ENCODE assay signal across 8 cellular contexts in the genomic region with DNA sequence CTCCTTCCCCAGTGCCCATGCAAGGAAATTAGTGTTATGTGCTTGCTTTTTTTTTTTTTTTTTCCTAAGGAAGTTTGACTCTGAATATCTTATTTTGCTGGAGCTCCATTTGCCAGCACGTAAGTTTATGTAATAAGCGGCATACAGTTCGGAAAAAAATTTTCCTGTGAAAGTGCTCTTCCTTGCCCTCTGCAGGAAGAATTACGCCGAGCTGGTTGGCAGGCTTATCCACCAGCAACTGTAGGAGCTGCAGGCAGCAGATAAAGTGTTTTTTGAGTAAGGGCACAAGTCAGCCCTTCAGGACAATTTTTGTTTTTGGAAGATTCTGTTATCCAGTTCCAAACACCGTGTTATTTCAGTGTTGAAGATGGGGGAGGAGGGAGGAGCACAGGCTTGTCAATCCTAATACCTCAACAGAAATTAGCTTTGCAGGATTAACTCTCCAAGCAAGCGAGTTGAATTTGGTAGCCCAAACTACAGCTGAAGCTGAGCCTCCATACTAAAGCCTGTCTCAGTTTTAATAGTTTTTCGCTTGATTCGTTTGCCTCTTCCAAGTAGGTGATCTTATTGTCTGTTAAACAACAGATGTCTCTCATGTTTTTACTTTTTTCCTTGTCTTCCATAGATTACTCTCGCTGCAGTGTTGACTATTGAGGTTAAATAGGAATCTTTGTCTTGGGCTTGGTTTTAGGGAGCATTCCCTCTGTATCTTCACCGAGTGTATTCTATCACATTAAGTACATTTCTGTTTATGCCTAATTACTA. TPM values are rescaled to one million over a fixed set of nuclear protein-coding genes. Genes with fewer than 3 reads are reported as not detected.
DNase-seq lines count a peak whose midpoint lies in the region; ATAC-seq, FAIRE-seq and TF ChIP-seq lines count a peak whose summit lies in the region.

No MANE protein-coding gene starts in this region.

- H3K27ac ChIP-seq in CD8-positive, alpha-beta memory T cell (ENCODE audit: low read depth, low read length) = no peak overlapping the region
- no peak overlapping the region for H3K27ac ChIP-seq in HL-60 (replicated peaks)

- no peaks in the 10 kb centered on the region for H3K36me3 Mint-ChIP-seq in CD8-positive, alpha-beta memory T cell
- H3K36me3 Mint-ChIP-seq in MCF 10A (ENCODE audit: insufficient read depth, unreplicated experiment) = no peaks in the 10 kb centered on the region

- ATAC-seq in HG03095 (IDR thresholded peaks at IDR 0.05; ENCODE audit: unreplicated experiment) = no peak

- peaks cover 11 to 15% (median 14%) of the 10 kb centered on the region in 3 donors for H3K4me1 Mint-ChIP-seq in CD8-positive, alpha-beta memory T cell
- H3K4me1 Mint-ChIP-seq in MCF 10A (ENCODE audit: insufficient read depth, unreplicated experiment) = peaks cover 6% of the 10 kb centered on the region

- H3K27ac Mint-ChIP-seq in CD8-positive, alpha-beta memory T cell = peak overlapping the region in 6 of 8 donors; percentile 11 to 88 (median 59)
- H3K27ac Mint-ChIP-seq in MCF 10A (ENCODE audit: low read depth, unreplicated experiment) = no peak overlapping the region

- CTCF ChIA-PET in CD8-positive, alpha-beta memory T cell (lab: Charles Lee) = interaction anchor here (0.7 to 2.8 kb wide), 10 partner anchors 15 to 103 kb away, joined by 3 to 13 read pairs (median 4); a partner anchor contains a TSS
- CTCF ChIA-PET in MCF 10A (lab: Yijun Ruan, JAX) = interaction anchor here (0.5 to 5.3 kb wide), 41 partner anchors 9 to 1452 kb away, joined by 3 to 40 read pairs (median 4); no protein-coding TSS in a partner anchor

- H3K4me3 ChIP-seq in CD8-positive, alpha-beta memory T cell (ENCODE audit: low read length) = peak overlapping the region; percentile 82
- peak overlapping the region; percentile 75 for H3K4me3 ChIP-seq in HL-60 (replicated peaks; ENCODE audit: insufficient read depth, low read length)
- H3K4me3 ChIP-seq in iPS-15b (ENCODE audit: low read depth, low read length) = peak overlapping the region; percentile 94
- peak overlapping the region; percentile 43 for H3K4me3 ChIP-seq in retinal pigment epithelial cell (ENCODE audit: low read length)

- no peak for TF ChIP-seq POLR2A in GM12891 (IDR thresholded peaks at IDR 0.05; ENCODE audit: low read depth, low read length)

- H3K9ac ChIP-seq in iPS-15b (ENCODE audit: low read depth, low read length) = no peak overlapping the region

- H3K9me3 Mint-ChIP-seq in CD8-positive, alpha-beta memory T cell = no peaks in the 10 kb centered on the region
- no peaks in the 10 kb centered on the region for H3K9me3 Mint-ChIP-seq in MCF 10A (ENCODE audit: unreplicated experiment)

- intact Hi-C loops in MCF 10A (cut with micrococcal nuclease) = no loop called here

- no peaks in the 10 kb centered on the region for H3K36me3 ChIP-seq in CD8-positive, alpha-beta memory T cell (ENCODE audit: insufficient read depth, low read length)
- no peaks in the 10 kb centered on the region for H3K36me3 ChIP-seq in iPS-15b (ENCODE audit: control insufficient read depth, insufficient read depth, low read length)

- no peaks in the 10 kb centered on the region for H3K9me3 ChIP-seq in CD8-positive, alpha-beta memory T cell (ENCODE audit: low read length)
- no peaks in the 10 kb centered on the region for H3K9me3 ChIP-seq in iPS-15b (ENCODE audit: control insufficient read depth, insufficient read depth, low read length)

- no peak for FAIRE-seq in GM12891 (lab: Jason Lieb, UNC)

- H3K4me1 ChIP-seq in CD8-positive, alpha-beta memory T cell (ENCODE audit: insufficient read depth, low read length) = peaks cover 12% of the 10 kb centered on the region
- H3K4me1 ChIP-seq in iPS-15b (ENCODE audit: control insufficient read depth, insufficient read depth, low read length) = peaks cover 12% of the 10 kb centered on the region

- BruUV-seq in MCF 10A (replicated peaks; lab: Mats Ljungman, UMichigan) = no TSS peak

- peak overlapping the region; percentile 62 to 94 (median 87) for H3K4me3 Mint-ChIP-seq in CD8-positive, alpha-beta memory T cell
- H3K4me3 Mint-ChIP-seq in MCF 10A (ENCODE audit: unreplicated experiment) = peak overlapping the region; percentile 87

- POLR2A ChIA-PET in CD8-positive, alpha-beta memory T cell (lab: Charles Lee) = interaction anchor here (0.6 to 2.3 kb wide), 4 partner anchors 33 to 147 kb away, joined by 3 to 16 read pairs (median 6); a partner anchor contains a TSS
- POLR2A ChIA-PET in MCF 10A (lab: Yijun Ruan, JAX) = interaction anchor here (0.6 to 1.6 kb wide), 10 partner anchors 13 to 615 kb away, joined by 3 to 4 read pairs (median 3); no protein-coding TSS in a partner anchor

- peaks cover 4% of the 10 kb centered on the region for H3K27me3 ChIP-seq in CD8-positive, alpha-beta memory T cell (ENCODE audit: insufficient read depth, low read length, poor library complexity, severe bottlenecking)
- H3K27me3 ChIP-seq in HL-60 (ENCODE audit: insufficient read depth, poor library complexity, severe bottlenecking) (no peaks in the 10 kb centered on the region), iPS-15b (ENCODE audit: control insufficient read depth, insufficient read depth, low read length) (peaks cover 23% of the 10 kb centered on the region)

- peaks cover 31 to 53% of the 10 kb centered on the region in 2 donors for H3K27me3 Mint-ChIP-seq in CD8-positive, alpha-beta memory T cell
- H3K27me3 Mint-ChIP-seq in MCF 10A (ENCODE audit: insufficient read depth, unreplicated experiment) = peaks cover 65% of the 10 kb centered on the region

- DNase-seq in CD8-positive, alpha-beta memory T cell = peak in 1 of 5 donors; percentile 7
- DNase-seq in HL-60 (ENCODE audit: low read depth in 1 of 2, low spot score in 1 of 2) (peak in 1 of 2 experiments; percentile 30), NOMO-1 treated with DMSO at 0.1 percent for 48 hours (lab: John Stamatoyannopoulos, UW; ENCODE audit: unreplicated experiment) (peak; percentile 18), MCF 10A (ENCODE audit: unreplicated experiment) (peak; percentile 63), retinal pigment epithelial cell (ENCODE audit: low read depth) (peak; percentile 42), GM12891 (ENCODE audit: insufficient read length, low spot score) (no peak)

- TF ChIP-seq CTCF in HL-60 (IDR thresholded peaks at IDR 0.05; ENCODE audit: insufficient read depth, low read length) = no peak
- peak; percentile 28 for TF ChIP-seq CTCF in MCF 10A (IDR thresholded peaks at IDR 0.05; ENCODE audit: unreplicated experiment)
- peak; percentile 66 for TF ChIP-seq CTCF in retinal pigment epithelial cell (conservative IDR thresholded peaks at IDR 0.05; ENCODE audit: low read depth, low read length)

TF ChIP-seq in GM12891, 5 proteins besides CTCF, POLR2A, EP300 and RAD21:
- TF ChIP-seq POLR2AphosphoS5 (IDR thresholded peaks at IDR 0.05; ENCODE audit: low read depth, low read length) (no peak), SPI1 (IDR thresholded peaks at IDR 0.05; ENCODE audit: low read depth, low read length) (no peak), TAF1 (IDR thresholded peaks at IDR 0.05; ENCODE audit: low read depth, low read length) (no peak), PAX5 (IDR thresholded peaks at IDR 0.05; ENCODE audit: insufficient read depth, low read length, severe bottlenecking) (no peak), POU2F2 (IDR thresholded peaks at IDR 0.05; ENCODE audit: low read depth, low read length) (no peak)

RNA-seq across cellular contexts. Expression of a gene that starts 1.1 kb away (rescaled TPM):
- 10 to 100 TPM; 12.5 to 13.4 TPM for total RNA-seq in CD8-positive, alpha-beta memory T cell
- 15.9 TPM for polyA plus RNA-seq in CD8-positive, alpha-beta memory T cell
- 48.7 and 55.3 TPM in 2 replicates for total RNA-seq in MCF 10A (2022)
- 25.5 TPM for polyA plus RNA-seq in GM12891 (2012; ENCODE audit: low read depth, missing spikeins)

RNA-seq across cellular contexts. Expression of a gene that starts 32.7 kb away (rescaled TPM):
- total RNA-seq in CD8-positive, alpha-beta memory T cell = 10 to 100 TPM; 31.7 to 32.6 TPM
- 24.1 TPM for polyA plus RNA-seq in CD8-positive, alpha-beta memory T cell
- total RNA-seq in MCF 10A (2022) = 33.7 and 34.1 TPM in 2 replicates
- 8.1 TPM for polyA plus RNA-seq in GM12891 (2012; ENCODE audit: low read depth, missing spikeins)

Comparison
In these comparisons a context has a peak if more than half of its experiments do, and no peak if none do; other contexts are left out.
1. H3K4me3 ChIP-seq: peak in every context shown above with its lines; median percentile 94 in iPS-15b; 82 in CD8-positive, alpha-beta memory T cell; 75 in HL-60; 43 in retinal pigment epithelial cell.